In the genomic region with DNA sequence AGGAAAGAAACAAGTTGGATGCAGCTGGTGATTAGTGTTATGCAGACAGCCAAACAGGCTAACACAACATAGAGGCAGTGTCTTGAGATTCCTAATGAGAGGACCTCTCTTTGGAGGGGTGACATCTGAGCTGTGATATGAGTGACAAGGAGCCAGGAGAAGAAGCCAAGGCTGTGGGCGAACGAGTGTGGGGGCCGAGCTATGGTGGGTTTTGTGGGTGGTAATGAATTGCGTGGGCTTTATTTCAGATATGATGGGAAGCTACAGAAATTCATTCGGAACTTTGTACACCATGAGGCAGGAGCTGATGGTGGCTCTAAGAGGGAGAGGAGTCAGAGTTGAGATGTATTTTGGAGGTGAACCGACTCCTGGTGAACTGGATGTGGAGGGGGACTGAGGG, we compare ENCODE assay signal across 34 cellular contexts. TPM values are rescaled to one million over a fixed set of nuclear protein-coding genes. Genes with fewer than 3 reads are reported as not detected.
DNase-seq lines count a peak whose midpoint lies in the region; ATAC-seq and TF ChIP-seq lines count a peak whose summit lies in the region.
"Had no signal": no experiment of that assay in that cellular context is flagged by ENCODE, and none has a peak within 500 bp of the region (broad histone marks: within the 10 kb centered on the region; RNA-seq: fewer than 3 reads in every experiment).

No MANE protein-coding gene starts in this region.

- peaks cover 6% of the 10 kb centered on the region; the same call in 1 of the 2 replicates for H3K4me1 ChIP-seq in H9 (ENCODE audit: insufficient read depth, low read length)
- H3K4me1 ChIP-seq in HEK293 (ENCODE audit: control insufficient read depth, insufficient read depth, low read length) = no peaks in the 10 kb centered on the region
- no peaks in the 10 kb centered on the region for H3K4me1 ChIP-seq in RWPE2 (ENCODE audit: insufficient read depth, poor library complexity, severe bottlenecking)
- H3K4me1 ChIP-seq: A549, BE2C, Caco-2 had no signal

- POLR2A ChIA-PET in HEK293 (lab: Yijun Ruan, JAX) = no interaction called here

- H3K4me3 ChIP-seq in HEK293 (ENCODE audit: low read depth, low read length) (no peak overlapping the region), RWPE2 (ENCODE audit: severe bottlenecking) (no peak overlapping the region)
- H3K4me3 ChIP-seq: A549; BLaER1; BLaER1 treated with 17β-estradiol and CSF1 and Interleukin-3, amounts not matched to agents 10 nM and 100 nM had no signal

- no peak overlapping the region for H3K9ac ChIP-seq in H9 (ENCODE audit: extremely low read depth, insufficient read length, low read length)
- H3K9ac ChIP-seq: BLaER1; BLaER1 treated with 17β-estradiol and CSF1 and Interleukin-3, amounts not matched to agents 10 nM and 100 nM had no signal

- H3K18ac ChIP-seq in H9 (ENCODE audit: insufficient read length, low read depth, low read length) = no peak overlapping the region

- H3T11ph ChIP-seq in H9 (ENCODE audit: low read length) = no peak overlapping the region

- no peak overlapping the region for H4K91ac ChIP-seq in H9 (ENCODE audit: insufficient read length, low read depth, low read length)

- no peak overlapping the region for H2AFZ ChIP-seq in H9 (ENCODE audit: low read length)

- no peak overlapping the region for H4K5ac ChIP-seq in H9 (ENCODE audit: insufficient read length, low read depth, low read length)

- H3K23me2 ChIP-seq in H9 (ENCODE audit: insufficient read length, low read depth, low read length, poor library complexity, severe bottlenecking) = no peaks in the 10 kb centered on the region

- no peak overlapping the region for H3K4me2 ChIP-seq in H9 (ENCODE audit: insufficient read depth, insufficient read length, low read length)
- H3K4me2 ChIP-seq: A549 had no signal

- no peak overlapping the region for H2BK5ac ChIP-seq in H9 (ENCODE audit: insufficient read length, low read length)

- DNase-seq in H9 (no peak), RWPE2 (ENCODE audit: low spot score) (peak; percentile 18), left lobe of liver (ENCODE audit: low spot score) (no peak), cerebellar cortex (ENCODE audit: low spot score) (no peak), NCI-H1694 treated with DMSO at 0.1 percent for 48 hours (lab: John Stamatoyannopoulos, UW) (no peak)
- DNase-seq: 8988T; ACHN; AML-193; BE2C; C1 segment of cervical spinal cord; Caco-2; Calu3; CD4-positive, alpha-beta memory T cell; CD4-positive, alpha-beta T cell; CD4-positive, CD25-positive, alpha-beta regulatory T cell; CD8-positive, alpha-beta memory T cell; CD8-positive, alpha-beta T cell; COR-L47; DMS 273 treated with DMSO at 0.1 percent for 48 hours; DMS153; DMS53; DMS79; DMS79 treated with DMSO at 0.1 percent for 48 hours; DND-41; EL had no signal

- no peak overlapping the region for H3K14ac ChIP-seq in H9 (ENCODE audit: insufficient read depth, low read length)

- no peak overlapping the region for H3K4me3 Mint-ChIP-seq in H9
- H3K4me3 Mint-ChIP-seq: B cell; CD14-positive monocyte; CD4-positive, alpha-beta memory T cell; CD4-positive, alpha-beta T cell; CD4-positive, CD25-positive, alpha-beta regulatory T cell; CD8-positive, alpha-beta memory T cell; CD8-positive, alpha-beta T cell had no signal

- H3K27me3 Mint-ChIP-seq in H9 (ENCODE audit: low read depth) = peaks cover 5% of the 10 kb centered on the region
- H3K27me3 Mint-ChIP-seq: CD4-positive, CD25-positive, alpha-beta regulatory T cell had no signal

- ATAC-seq in RWPE2 (ENCODE audit: low read depth) = no peak
- no peak for ATAC-seq in left lobe of liver
- ATAC-seq: A549; CD8-positive, alpha-beta T cell had no signal

- no peaks in the 10 kb centered on the region for H3K79me2 ChIP-seq in H9 (ENCODE audit: insufficient read depth, low read length)

- H4K20me1 ChIP-seq in H9 (ENCODE audit: control insufficient read depth, insufficient read depth, insufficient read length) = no peaks in the 10 kb centered on the region
- H4K20me1 ChIP-seq: BLaER1; BLaER1 treated with 17β-estradiol and CSF1 and Interleukin-3, amounts not matched to agents 10 nM and 100 nM had no signal

- H4K8ac ChIP-seq in H9 (replicated peaks; ENCODE audit: insufficient read length, low read depth, low read length) = no peak overlapping the region

- no peak for TF ChIP-seq CTCF in H9 (conservative IDR thresholded peaks at IDR 0.05)
- no peak for TF ChIP-seq CTCF in HEK293 (tag by site-specific recombination; IDR thresholded peaks at IDR 0.05)
- TF ChIP-seq CTCF in RWPE2 (IDR thresholded peaks at IDR 0.05; ENCODE audit: poor library complexity, severe bottlenecking) = no peak

- no peak overlapping the region for H3K27ac ChIP-seq in H9 (ENCODE audit: insufficient read length, low read depth, low read length)
- no peak overlapping the region for H3K27ac ChIP-seq in HEK293 (ENCODE audit: extremely low read depth, low read depth, low read length)
- H3K27ac ChIP-seq in RWPE2 (ENCODE audit: poor library complexity, severe bottlenecking) = no peak overlapping the region
- H3K27ac ChIP-seq: 22Rv1; A549; BLaER1; BLaER1 treated with 17β-estradiol and CSF1 and Interleukin-3, amounts not matched to agents 10 nM and 100 nM; C4-2B had no signal

- peaks cover 18 to 30% of the 10 kb centered on the region in 2 experiments for H3K4me1 Mint-ChIP-seq in H9
- H3K4me1 Mint-ChIP-seq: B cell; CD14-positive monocyte; CD4-positive, alpha-beta memory T cell; CD4-positive, CD25-positive, alpha-beta regulatory T cell; CD8-positive, alpha-beta memory T cell had no signal

- no peak overlapping the region for H3K56ac ChIP-seq in H9 (ENCODE audit: insufficient read length, low read depth, low read length)

- H3K23ac ChIP-seq in H9 (ENCODE audit: insufficient read length, low read depth, low read length) = no peak overlapping the region

- no CpG with 5 or more reads among the region's 6 CpGs for WGBS in H9 (ENCODE audit: extremely low coverage, insufficient read length, low lambda C conversion rate)

- H3K9me3 ChIP-seq in H9 (ENCODE audit: control insufficient read depth, low read depth, low read length) (no peaks in the 10 kb centered on the region), HEK293 (ENCODE audit: control insufficient read depth, insufficient read depth, low read depth, low read length) (no peaks in the 10 kb centered on the region), RWPE2 (ENCODE audit: severe bottlenecking) (peaks cover 3% of the 10 kb centered on the region)
- H3K9me3 ChIP-seq: A549, BE2C, Caco-2 had no signal

- H3K4ac ChIP-seq in H9 (ENCODE audit: low read depth, low read length) = no peak overlapping the region

- peaks cover 19 to 20% of the 10 kb centered on the region in 2 experiments for H3K9me3 Mint-ChIP-seq in H9

- peaks cover 5 to 13% (median 12%) of the 10 kb centered on the region in 3 experiments for H3K36me3 Mint-ChIP-seq in H9 (ENCODE audit: insufficient read depth in 1 of 3, low read depth in 3 of 3)
- H3K36me3 Mint-ChIP-seq: CD14-positive monocyte; CD4-positive, CD25-positive, alpha-beta regulatory T cell; CD8-positive, alpha-beta memory T cell; CD8-positive, alpha-beta T cell had no signal

- H2BK15ac ChIP-seq in H9 (ENCODE audit: low read depth, low read length) = no peak overlapping the region

- CTCF ChIA-PET in HEK293 (lab: Yijun Ruan, JAX) = interaction anchor here (0.5 kb wide), 1 partner anchor 330 kb away, joined by 5 read pairs; no protein-coding TSS in a partner anchor

- H2BK120ac ChIP-seq in H9 (ENCODE audit: low read depth, low read length, poor library complexity, severe bottlenecking) = peak overlapping the region; percentile 1

- no peak overlapping the region; a peak in 1 of 7 replicates for H3K27ac Mint-ChIP-seq in H9
- H3K27ac Mint-ChIP-seq: B cell; CD4-positive, alpha-beta memory T cell; CD4-positive, alpha-beta T cell; CD4-positive, CD25-positive, alpha-beta regulatory T cell; CD8-positive, alpha-beta memory T cell; CD8-positive, alpha-beta T cell had no signal

- H2AK5ac ChIP-seq in H9 (ENCODE audit: insufficient read length, low read length) = no peak overlapping the region

- no peaks in the 10 kb centered on the region for H3K27me3 ChIP-seq in H9 (ENCODE audit: insufficient read depth, low read length)
- no peaks in the 10 kb centered on the region for H3K27me3 ChIP-seq in RWPE2 (ENCODE audit: insufficient read depth, poor library complexity, severe bottlenecking)
- H3K27me3 ChIP-seq: BE2C; BLaER1; BLaER1 treated with 17β-estradiol and CSF1 and Interleukin-3, amounts not matched to agents 10 nM and 100 nM had no signal

- H3K79me1 ChIP-seq in H9 (ENCODE audit: insufficient read depth, low read depth, low read length, poor library complexity, severe bottlenecking) = no peaks in the 10 kb centered on the region

- H3K36me3 ChIP-seq in HEK293 (ENCODE audit: control insufficient read depth in 2 of 2, insufficient read depth in 1 of 2, low read length in 2 of 2) = no peaks in the 10 kb centered on the region
- H3K36me3 ChIP-seq in RWPE2 (ENCODE audit: low read depth) = no peaks in the 10 kb centered on the region
- H3K36me3 ChIP-seq: BE2C; BLaER1; BLaER1 treated with 17β-estradiol and CSF1 and Interleukin-3, amounts not matched to agents 10 nM and 100 nM had no signal

- no peak overlapping the region for H2BK12ac ChIP-seq in H9 (ENCODE audit: insufficient read length, low read depth, low read length)

- no peak overlapping the region for H2BK20ac ChIP-seq in H9 (ENCODE audit: low read depth, low read length, poor library complexity, severe bottlenecking)

TF ChIP-seq in HEK293, 187 proteins besides CTCF, POLR2A, EP300 and RAD21:
- no peak for TF ChIP-seq ZNF426 (tag by site-specific recombination; IDR thresholded peaks at IDR 0.05)
- TF ChIP-seq ZFHX2 (tag by site-specific recombination; conservative IDR thresholded peaks at IDR 0.05) = peak; percentile 74
- TF ChIP-seq EGR2 (tag by site-specific recombination; IDR thresholded peaks at IDR 0.05; ENCODE audit: low read depth) = peak; percentile 77

RNA-seq across cellular contexts. Expression of a gene that starts 17.1 kb away (rescaled TPM):
- total RNA-seq in H9 (2021) = 0.50 and 0.86 TPM in 2 replicates
- not detected for total RNA-seq in left lobe of liver
- total RNA-seq: B cell; Calu3; CD4-positive, alpha-beta memory T cell; CD4-positive, alpha-beta T cell; CD4-positive, CD25-positive, alpha-beta regulatory T cell; CD8-positive, alpha-beta memory T cell; CD8-positive, alpha-beta T cell; Daoy had no signal
